ENCODE assay signal across 1 cellular context in the genomic region with DNA sequence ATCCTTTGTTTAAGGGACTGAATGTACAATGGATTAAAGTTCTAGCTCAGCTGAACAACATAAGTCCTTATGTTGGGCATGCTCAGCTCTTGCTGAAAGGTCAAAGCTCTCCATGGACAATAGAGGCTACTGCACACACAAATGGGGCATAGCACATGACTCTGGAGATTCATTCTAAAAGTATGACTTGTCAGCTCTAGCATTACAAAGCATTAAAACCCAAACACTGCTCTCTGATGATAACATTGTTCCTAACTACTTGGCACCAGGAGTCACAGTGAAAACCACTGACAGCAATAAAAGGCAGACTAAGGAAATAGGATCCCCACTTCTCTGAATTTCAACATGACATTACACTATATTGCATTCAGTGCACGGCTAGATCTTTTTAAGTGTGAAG.
TF ChIP-seq lines count a peak whose summit lies in the region.

No MANE protein-coding gene starts in this region.

TF ChIP-seq in H1, 55 proteins besides CTCF, POLR2A, EP300 and RAD21 (continued from another document):
- TF ChIP-seq, protein P1, sequence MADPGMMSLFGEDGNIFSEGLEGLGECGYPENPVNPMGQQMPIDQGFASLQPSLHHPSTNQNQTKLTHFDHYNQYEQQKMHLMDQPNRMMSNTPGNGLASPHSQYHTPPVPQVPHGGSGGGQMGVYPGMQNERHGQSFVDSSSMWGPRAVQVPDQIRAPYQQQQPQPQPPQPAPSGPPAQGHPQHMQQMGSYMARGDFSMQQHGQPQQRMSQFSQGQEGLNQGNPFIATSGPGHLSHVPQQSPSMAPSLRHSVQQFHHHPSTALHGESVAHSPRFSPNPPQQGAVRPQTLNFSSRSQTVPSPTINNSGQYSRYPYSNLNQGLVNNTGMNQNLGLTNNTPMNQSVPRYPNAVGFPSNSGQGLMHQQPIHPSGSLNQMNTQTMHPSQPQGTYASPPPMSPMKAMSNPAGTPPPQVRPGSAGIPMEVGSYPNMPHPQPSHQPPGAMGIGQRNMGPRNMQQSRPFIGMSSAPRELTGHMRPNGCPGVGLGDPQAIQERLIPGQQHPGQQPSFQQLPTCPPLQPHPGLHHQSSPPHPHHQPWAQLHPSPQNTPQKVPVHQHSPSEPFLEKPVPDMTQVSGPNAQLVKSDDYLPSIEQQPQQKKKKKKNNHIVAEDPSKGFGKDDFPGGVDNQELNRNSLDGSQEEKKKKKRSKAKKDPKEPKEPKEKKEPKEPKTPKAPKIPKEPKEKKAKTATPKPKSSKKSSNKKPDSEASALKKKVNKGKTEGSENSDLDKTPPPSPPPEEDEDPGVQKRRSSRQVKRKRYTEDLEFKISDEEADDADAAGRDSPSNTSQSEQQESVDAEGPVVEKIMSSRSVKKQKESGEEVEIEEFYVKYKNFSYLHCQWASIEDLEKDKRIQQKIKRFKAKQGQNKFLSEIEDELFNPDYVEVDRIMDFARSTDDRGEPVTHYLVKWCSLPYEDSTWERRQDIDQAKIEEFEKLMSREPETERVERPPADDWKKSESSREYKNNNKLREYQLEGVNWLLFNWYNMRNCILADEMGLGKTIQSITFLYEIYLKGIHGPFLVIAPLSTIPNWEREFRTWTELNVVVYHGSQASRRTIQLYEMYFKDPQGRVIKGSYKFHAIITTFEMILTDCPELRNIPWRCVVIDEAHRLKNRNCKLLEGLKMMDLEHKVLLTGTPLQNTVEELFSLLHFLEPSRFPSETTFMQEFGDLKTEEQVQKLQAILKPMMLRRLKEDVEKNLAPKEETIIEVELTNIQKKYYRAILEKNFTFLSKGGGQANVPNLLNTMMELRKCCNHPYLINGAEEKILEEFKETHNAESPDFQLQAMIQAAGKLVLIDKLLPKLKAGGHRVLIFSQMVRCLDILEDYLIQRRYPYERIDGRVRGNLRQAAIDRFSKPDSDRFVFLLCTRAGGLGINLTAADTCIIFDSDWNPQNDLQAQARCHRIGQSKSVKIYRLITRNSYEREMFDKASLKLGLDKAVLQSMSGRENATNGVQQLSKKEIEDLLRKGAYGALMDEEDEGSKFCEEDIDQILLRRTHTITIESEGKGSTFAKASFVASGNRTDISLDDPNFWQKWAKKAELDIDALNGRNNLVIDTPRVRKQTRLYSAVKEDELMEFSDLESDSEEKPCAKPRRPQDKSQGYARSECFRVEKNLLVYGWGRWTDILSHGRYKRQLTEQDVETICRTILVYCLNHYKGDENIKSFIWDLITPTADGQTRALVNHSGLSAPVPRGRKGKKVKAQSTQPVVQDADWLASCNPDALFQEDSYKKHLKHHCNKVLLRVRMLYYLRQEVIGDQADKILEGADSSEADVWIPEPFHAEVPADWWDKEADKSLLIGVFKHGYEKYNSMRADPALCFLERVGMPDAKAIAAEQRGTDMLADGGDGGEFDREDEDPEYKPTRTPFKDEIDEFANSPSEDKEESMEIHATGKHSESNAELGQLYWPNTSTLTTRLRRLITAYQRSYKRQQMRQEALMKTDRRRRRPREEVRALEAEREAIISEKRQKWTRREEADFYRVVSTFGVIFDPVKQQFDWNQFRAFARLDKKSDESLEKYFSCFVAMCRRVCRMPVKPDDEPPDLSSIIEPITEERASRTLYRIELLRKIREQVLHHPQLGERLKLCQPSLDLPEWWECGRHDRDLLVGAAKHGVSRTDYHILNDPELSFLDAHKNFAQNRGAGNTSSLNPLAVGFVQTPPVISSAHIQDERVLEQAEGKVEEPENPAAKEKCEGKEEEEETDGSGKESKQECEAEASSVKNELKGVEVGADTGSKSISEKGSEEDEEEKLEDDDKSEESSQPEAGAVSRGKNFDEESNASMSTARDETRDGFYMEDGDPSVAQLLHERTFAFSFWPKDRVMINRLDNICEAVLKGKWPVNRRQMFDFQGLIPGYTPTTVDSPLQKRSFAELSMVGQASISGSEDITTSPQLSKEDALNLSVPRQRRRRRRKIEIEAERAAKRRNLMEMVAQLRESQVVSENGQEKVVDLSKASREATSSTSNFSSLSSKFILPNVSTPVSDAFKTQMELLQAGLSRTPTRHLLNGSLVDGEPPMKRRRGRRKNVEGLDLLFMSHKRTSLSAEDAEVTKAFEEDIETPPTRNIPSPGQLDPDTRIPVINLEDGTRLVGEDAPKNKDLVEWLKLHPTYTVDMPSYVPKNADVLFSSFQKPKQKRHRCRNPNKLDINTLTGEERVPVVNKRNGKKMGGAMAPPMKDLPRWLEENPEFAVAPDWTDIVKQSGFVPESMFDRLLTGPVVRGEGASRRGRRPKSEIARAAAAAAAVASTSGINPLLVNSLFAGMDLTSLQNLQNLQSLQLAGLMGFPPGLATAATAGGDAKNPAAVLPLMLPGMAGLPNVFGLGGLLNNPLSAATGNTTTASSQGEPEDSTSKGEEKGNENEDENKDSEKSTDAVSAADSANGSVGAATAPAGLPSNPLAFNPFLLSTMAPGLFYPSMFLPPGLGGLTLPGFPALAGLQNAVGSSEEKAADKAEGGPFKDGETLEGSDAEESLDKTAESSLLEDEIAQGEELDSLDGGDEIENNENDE (IDR thresholded peaks at IDR 0.05; ENCODE audit: insufficient replicate concordance, low read length) = no peak
- TF ChIP-seq POLR2AphosphoS5 (IDR thresholded peaks at IDR 0.05; ENCODE audit: low read depth, low read length) (no peak), KDM5A (IDR thresholded peaks at IDR 0.05; ENCODE audit: low read length) (no peak), NANOG (IDR thresholded peaks at IDR 0.05; ENCODE audit: insufficient read depth, low read depth, low read length, poor library complexity, severe bottlenecking) (no peak), TAF7 (optimal IDR thresholded peaks at IDR 0.05; ENCODE audit: borderline replicate concordance, low read depth, low read length) (no peak), HDAC2 (IDR thresholded peaks at IDR 0.05; ENCODE audit: borderline replicate concordance in 1 of 2, low read depth in 2 of 2, low read length in 2 of 2) (no peak)
